In genomic region chr2:159760321-159760720, GRCh38 we compare ENCODE assay signal across 16 cellular contexts. TPM values are rescaled to one million over a fixed set of nuclear protein-coding genes. Genes with fewer than 3 reads are reported as not detected.
A peak's percentile ranks its signal among the peaks of the same experiment; 100 is the strongest.
DNase-seq lines count a peak whose midpoint lies in the region; ATAC-seq and TF ChIP-seq lines count a peak whose summit lies in the region.
"Had no signal": no experiment of that assay in that cellular context is flagged by ENCODE, and none has a peak within 500 bp of the region (broad histone marks: within the 10 kb centered on the region; RNA-seq: fewer than 3 reads in every experiment).

No MANE protein-coding gene starts in this region.

- H3K9me3 ChIP-seq in thyroid gland (no peaks in the 10 kb centered on the region), BE2C (no peaks in the 10 kb centered on the region)

- TF ChIP-seq CTCF in natural killer cell (IDR thresholded peaks at IDR 0.05), result no peak
- no peak for TF ChIP-seq CTCF in chondrocyte (IDR thresholded peaks at IDR 0.05)
- TF ChIP-seq CTCF in thyroid gland (IDR thresholded peaks at IDR 0.05), result no peak
- TF ChIP-seq CTCF in BE2C (IDR thresholded peaks at IDR 0.05; ENCODE audit: low read depth, low read length), result no peak

- no peak for TF ChIP-seq POLR2A in thyroid gland (IDR thresholded peaks at IDR 0.05)

- H3K9me3 Mint-ChIP-seq in natural killer cell (no peaks in the 10 kb centered on the region), chondrocyte (ENCODE audit: low read depth) (no peaks in the 10 kb centered on the region)
- H3K9me3 Mint-ChIP-seq in natural killer cell treated with Interleukin-12 subunit alpha and Interleukin-12 subunit beta and Interleukin-15 and Interleukin-18, amount 100 ng/mL, for 72 hours, result no peaks in the 10 kb centered on the region
- H3K9me3 Mint-ChIP-seq: CD4-positive, alpha-beta memory T cell; HFFc6 had no signal

- DNase-seq in natural killer cell (no peak), chondrocyte (ENCODE audit: low spot score) (no peak), hepatic stellate cell (ENCODE audit: low spot score) (peak; percentile 17), thyroid gland (no peak), BE2C (no peak), NCI-H2081 (lab: John Stamatoyannopoulos, UW) (no peak), Right ventricle myocardium inferior (ENCODE audit: missing footprints) (no peak)
- DNase-seq in natural killer cell treated with Interleukin-12 subunit alpha and Interleukin-12 subunit beta and Interleukin-15 and Interleukin-18, amount 100 ng/mL, for 72 hours (ENCODE audit: low spot score), result no peak
- DNase-seq: CD4-positive, alpha-beta memory T cell; DMS79 treated with DMSO at 0.1 percent for 48 hours; HFFc6; NCI-H1436 treated with DMSO at 0.1 percent for 48 hours; NCI-H2081 treated with DMSO at 0.1 percent for 48 hours; NCI-H446; PC-9 had no signal

- H3K36me3 ChIP-seq in thyroid gland (no peaks in the 10 kb centered on the region), BE2C (peaks cover 8% of the 10 kb centered on the region; the same call in 1 of the 2 replicates)

- H3K27ac Mint-ChIP-seq in natural killer cell (peak overlapping the region; percentile 29 to 78), chondrocyte (ENCODE audit: unreplicated experiment) (peak overlapping the region; percentile 71)
- H3K27ac Mint-ChIP-seq in natural killer cell treated with Interleukin-12 subunit alpha and Interleukin-12 subunit beta and Interleukin-15 and Interleukin-18, amount 100 ng/mL, for 72 hours, result no peak overlapping the region
- H3K27ac Mint-ChIP-seq: HFFc6 had no signal

- H3K27ac ChIP-seq in thyroid gland, result peak overlapping the region in 2 of 3 donors; percentile 54 to 60
- H3K27ac ChIP-seq: HL-60, PC-9 had no signal

- H3K4me1 Mint-ChIP-seq in natural killer cell (peaks cover 19 to 30% of the 10 kb centered on the region in 2 donors), chondrocyte (ENCODE audit: low read depth) (peaks cover 36% of the 10 kb centered on the region)
- H3K4me1 Mint-ChIP-seq in natural killer cell treated with Interleukin-12 subunit alpha and Interleukin-12 subunit beta and Interleukin-15 and Interleukin-18, amount 100 ng/mL, for 72 hours (ENCODE audit: low read depth in 2 of 2), result peaks cover 0 to 5% of the 10 kb centered on the region in 2 donors

- ATAC-seq in natural killer cell (no peak), Right ventricle myocardium inferior (no peak)
- ATAC-seq in natural killer cell treated with Interleukin-12 subunit alpha and Interleukin-12 subunit beta and Interleukin-15 and Interleukin-18, amount 100 ng/mL, for 72 hours, result no peak

- no peak overlapping the region for H3K4me3 Mint-ChIP-seq in natural killer cell
- no peak overlapping the region for H3K4me3 Mint-ChIP-seq in natural killer cell treated with Interleukin-12 subunit alpha and Interleukin-12 subunit beta and Interleukin-15 and Interleukin-18, amount 100 ng/mL, for 72 hours
- no peak overlapping the region for H3K4me3 Mint-ChIP-seq in chondrocyte (ENCODE audit: unreplicated experiment)
- H3K4me3 Mint-ChIP-seq: CD4-positive, alpha-beta memory T cell; HFFc6 had no signal

- H3K36me3 Mint-ChIP-seq in natural killer cell, result no peaks in the 10 kb centered on the region
- H3K36me3 Mint-ChIP-seq in natural killer cell treated with Interleukin-12 subunit alpha and Interleukin-12 subunit beta and Interleukin-15 and Interleukin-18, amount 100 ng/mL, for 72 hours, result peaks cover 22% of the 10 kb centered on the region
- H3K36me3 Mint-ChIP-seq in chondrocyte (ENCODE audit: low read depth), result peaks cover 23% of the 10 kb centered on the region

- H3K4me3 ChIP-seq in thyroid gland (replicated peaks in 1 of 3), result no peak overlapping the region
- no peak overlapping the region for H3K4me3 ChIP-seq in BE2C (ENCODE audit: low read depth, low read length)
- H3K4me3 ChIP-seq: PC-9 had no signal

- no peaks in the 10 kb centered on the region for H3K27me3 ChIP-seq in thyroid gland
- no peaks in the 10 kb centered on the region for H3K27me3 ChIP-seq in BE2C

- H3K27me3 Mint-ChIP-seq in natural killer cell (ENCODE audit: low read depth in 2 of 2), result no peaks in the 10 kb centered on the region
- no peaks in the 10 kb centered on the region for H3K27me3 Mint-ChIP-seq in natural killer cell treated with Interleukin-12 subunit alpha and Interleukin-12 subunit beta and Interleukin-15 and Interleukin-18, amount 100 ng/mL, for 72 hours
- H3K27me3 Mint-ChIP-seq in chondrocyte (ENCODE audit: low read depth), result no peaks in the 10 kb centered on the region
- H3K27me3 Mint-ChIP-seq: CD4-positive, alpha-beta memory T cell had no signal

- intact Hi-C loops in natural killer cell (cut with micrococcal nuclease) (no loop called here), thyroid gland (cut with DNase I) (no loop called here), Right ventricle myocardium inferior (cut with DNase I) (no loop called here)

- peaks cover 13 to 49% of the 10 kb centered on the region in 2 donors for H3K4me1 ChIP-seq in thyroid gland
- no peaks in the 10 kb centered on the region for H3K4me1 ChIP-seq in BE2C

RNA-seq across cellular contexts. Expression of gene CD302, which starts 37.7 kb away (rescaled TPM):
- total RNA-seq in natural killer cell (1 to 10 TPM; 2.0 to 5.2 (median 5.1) TPM), chondrocyte (6.0 to 10.6 TPM (median 6.4 TPM) in 3 replicates), thyroid gland (100 to 1,000 TPM in 1 of 4 donors, 10 to 100 TPM in 3; 64.4 to 122 (median 77.6) TPM), Right ventricle myocardium inferior (21.9 TPM)
- total RNA-seq in natural killer cell treated with Interleukin-12 subunit alpha and Interleukin-12 subunit beta and Interleukin-15 and Interleukin-18, amount 100 ng/mL, for 72 hours, result under 1 TPM; 0.20 to 0.55 TPM
- polyA plus RNA-seq in BE2C (2012; ENCODE audit: insufficient read depth, insufficient read length, low read depth), result 0.19 TPM

RNA-seq across cellular contexts. Expression of gene MARCHF7, which starts 48.0 kb away (rescaled TPM):
- total RNA-seq in natural killer cell, result 10 to 100 TPM; 60.5 to 96.5 (median 66.8) TPM
- 10 to 100 TPM; 72.6 to 74.3 TPM for total RNA-seq in natural killer cell treated with Interleukin-12 subunit alpha and Interleukin-12 subunit beta and Interleukin-15 and Interleukin-18, amount 100 ng/mL, for 72 hours
- 71.5 to 79.8 TPM (median 78.7 TPM) in 3 replicates for total RNA-seq in chondrocyte
- 100 to 1,000 TPM; 105 to 203 (median 132) TPM for total RNA-seq in thyroid gland
- 31.0 TPM for polyA plus RNA-seq in BE2C (2012; ENCODE audit: insufficient read depth, insufficient read length, low read depth)
- total RNA-seq in Right ventricle myocardium inferior, result 79.3 TPM

Comparison
In these comparisons a context has a peak if more than half of its experiments do, and no peak if none do; other contexts are left out.
1. H3K27ac Mint-ChIP-seq: peak in natural killer cell (2 of 2) and chondrocyte (single experiment); none in natural killer cell treated with Interleukin-12 subunit alpha and Interleukin-12 subunit beta and Interleukin-15 and Interleukin-18, amount 100 ng/mL, for 72 hours (0 of 2).